Comparison of ENCODE assay signal across 9 cellular contexts in the genomic region with DNA sequence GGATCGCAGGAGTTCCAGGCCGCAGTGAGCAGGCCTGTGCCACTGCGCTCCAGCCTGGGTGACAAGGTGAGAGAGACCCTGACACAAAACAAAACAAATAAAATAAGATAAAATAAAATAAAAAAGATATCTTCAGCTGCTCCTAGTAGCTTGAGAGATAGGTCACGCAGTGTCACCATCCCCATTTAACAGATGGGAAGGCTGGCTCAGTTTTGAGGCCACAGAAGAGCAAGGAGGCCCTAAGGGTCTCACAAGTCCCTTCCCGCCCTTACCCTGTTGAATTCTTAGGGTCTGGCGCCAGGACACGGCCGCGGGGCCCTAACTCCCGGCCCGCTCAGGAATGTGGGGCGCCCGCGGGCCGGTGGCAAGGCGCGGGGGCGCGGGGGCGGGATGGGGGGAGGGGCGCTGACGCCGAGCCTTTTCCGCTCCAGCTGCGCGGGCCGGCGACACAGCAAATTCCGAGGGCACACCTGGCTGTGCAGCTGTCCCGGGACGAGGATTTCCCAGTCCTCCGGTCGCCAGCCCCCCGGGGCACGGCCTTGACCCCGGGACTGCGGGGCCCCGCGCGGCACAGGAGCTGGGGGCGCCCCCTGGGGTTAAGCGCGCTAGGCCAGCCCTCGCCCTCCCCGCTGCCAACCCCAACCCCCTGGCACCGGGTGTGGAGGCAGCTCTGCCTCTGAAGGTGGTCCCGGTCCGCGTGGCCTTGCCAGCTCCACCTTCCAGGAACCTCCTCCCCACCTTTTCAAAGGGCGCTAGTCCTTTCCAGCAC. TPM values are rescaled to one million over a fixed set of nuclear protein-coding genes. Genes with fewer than 3 reads are reported as not detected.
DNase-seq lines count a peak whose midpoint lies in the region; ATAC-seq and TF ChIP-seq lines count a peak whose summit lies in the region.
"Had no signal": no experiment of that assay in that cellular context is flagged by ENCODE, and none has a peak within 500 bp of the region (broad histone marks: within the 10 kb centered on the region; RNA-seq: fewer than 3 reads in every experiment).

No MANE protein-coding gene starts in this region.

- H3K79me2 ChIP-seq in SK-N-SH (ENCODE audit: insufficient read depth), result no peaks in the 10 kb centered on the region

- no peaks in the 10 kb centered on the region for H3K27me3 ChIP-seq in SK-N-SH (ENCODE audit: insufficient read depth)
- peaks cover 20% of the 10 kb centered on the region for H3K27me3 ChIP-seq in adipocyte (replicated peaks; ENCODE audit: control insufficient read depth, insufficient read depth, low read length)
- peaks cover 22% of the 10 kb centered on the region for H3K27me3 ChIP-seq in suprapubic skin

- CTCF ChIA-PET in SK-N-SH (lab: Yijun Ruan, JAX), result interaction anchor here (2.6 kb wide), 1 partner anchor 15 kb away, joined by 17 read pairs; a partner anchor contains a TSS

- POLR2A ChIA-PET in SK-N-SH (lab: Yijun Ruan, JAX), result no interaction called here

- H3K9me3 ChIP-seq in SK-N-SH (no peaks in the 10 kb centered on the region), adipocyte (ENCODE audit: control insufficient read depth, low read length) (no peaks in the 10 kb centered on the region), suprapubic skin (no peaks in the 10 kb centered on the region)

- H2AFZ ChIP-seq in SK-N-SH (ENCODE audit: low read depth), result no peak overlapping the region

- TF ChIP-seq CTCF in SK-N-SH (IDR thresholded peaks at IDR 0.05) (no peak), suprapubic skin (IDR thresholded peaks at IDR 0.05) (no peak)

- H3F3A ChIP-seq in SK-N-SH (replicated peaks; ENCODE audit: insufficient read depth), result no peaks in the 10 kb centered on the region

- no peaks in the 10 kb centered on the region for H3K9me2 ChIP-seq in SK-N-SH

- DNase-seq in SK-N-SH (peak; percentile 52), adipocyte (ENCODE audit: low read depth) (no peak), left colon (peak in 1 of 2 donors; percentile 23), suprapubic skin (ENCODE audit: low spot score in 2 of 2) (no peak), C1 segment of cervical spinal cord (lab: John Stamatoyannopoulos, UW) (no peak)

- intact Hi-C loops in left colon (cut with DNase I, micrococcal nuclease), result no loop called here

- H3K36me3 ChIP-seq in SK-N-SH (replicated peaks in 1 of 2; ENCODE audit: control insufficient read depth in 1 of 2, insufficient read depth in 2 of 2, low read length in 1 of 2), result no peaks in the 10 kb centered on the region
- no peaks in the 10 kb centered on the region for H3K36me3 ChIP-seq in adipocyte (ENCODE audit: control insufficient read depth, insufficient read depth, low read length, severe bottlenecking)
- H3K36me3 ChIP-seq in suprapubic skin, result no peaks in the 10 kb centered on the region

- no peak for TF ChIP-seq POLR2A in suprapubic skin (IDR thresholded peaks at IDR 0.05)

- WGBS in SK-N-SH (ENCODE audit: low lambda C conversion rate), result 48% methylated on average over 38 of the region's 50 CpGs
- WGBS in suprapubic skin, result 29% methylated on average over 16 of the region's 50 CpGs

- no peaks in the 10 kb centered on the region for H4K20me1 ChIP-seq in SK-N-SH (ENCODE audit: insufficient read depth)

- TF ChIP-seq EP300 in SK-N-SH (IDR thresholded peaks at IDR 0.05; ENCODE audit: borderline replicate concordance in 1 of 2, low read depth in 1 of 2, low read length in 1 of 2) (no peak), suprapubic skin (IDR thresholded peaks at IDR 0.05) (no peak)

- no peaks in the 10 kb centered on the region for H3K4me1 ChIP-seq in SK-N-SH (ENCODE audit: control insufficient read depth in 1 of 2, insufficient read depth in 2 of 2, low read depth in 1 of 2, low read length in 1 of 2)
- H3K4me1 ChIP-seq in adipocyte (ENCODE audit: control insufficient read depth, insufficient read depth, low read length), result no peaks in the 10 kb centered on the region
- peaks cover 6% of the 10 kb centered on the region for H3K4me1 ChIP-seq in suprapubic skin

- H3K27ac ChIP-seq in SK-N-SH (ENCODE audit: low read depth in 2 of 2, low read length in 1 of 2), result no peak overlapping the region
- no peak overlapping the region for H3K27ac ChIP-seq in suprapubic skin

- H3K4me3 ChIP-seq in SK-N-SH (ENCODE audit: low read depth in 2 of 2, low read length in 1 of 2) (no peak overlapping the region), adipocyte (ENCODE audit: low read length) (peak overlapping the region; percentile 37), suprapubic skin (peak overlapping the region; percentile 33)

- H3K9ac ChIP-seq in SK-N-SH (no peak overlapping the region), adipocyte (ENCODE audit: low read length) (no peak overlapping the region)

- no peak overlapping the region for H3K4me2 ChIP-seq in SK-N-SH

- TF ChIP-seq RAD21 in SK-N-SH (IDR thresholded peaks at IDR 0.05; ENCODE audit: low read length), result no peak

- ATAC-seq in SK-N-SH treated with all-trans-retinoic acid at 6 μM for 48 hours (no peak), left colon (peak; percentile 12), HG02973 (IDR thresholded peaks at IDR 0.05; ENCODE audit: unreplicated experiment) (no peak), GM19397 (IDR thresholded peaks at IDR 0.05; ENCODE audit: unreplicated experiment) (no peak)

TF ChIP-seq in SK-N-SH, 30 proteins besides CTCF, POLR2A, EP300 and RAD21 (continues in another document):
- TF ChIP-seq CHD2 (IDR thresholded peaks at IDR 0.05; ENCODE audit: low read length, partially characterized antibody), result no peak
- no peak for TF ChIP-seq RCOR1 (IDR thresholded peaks at IDR 0.05; ENCODE audit: low read length)
- TF ChIP-seq, protein P1, sequence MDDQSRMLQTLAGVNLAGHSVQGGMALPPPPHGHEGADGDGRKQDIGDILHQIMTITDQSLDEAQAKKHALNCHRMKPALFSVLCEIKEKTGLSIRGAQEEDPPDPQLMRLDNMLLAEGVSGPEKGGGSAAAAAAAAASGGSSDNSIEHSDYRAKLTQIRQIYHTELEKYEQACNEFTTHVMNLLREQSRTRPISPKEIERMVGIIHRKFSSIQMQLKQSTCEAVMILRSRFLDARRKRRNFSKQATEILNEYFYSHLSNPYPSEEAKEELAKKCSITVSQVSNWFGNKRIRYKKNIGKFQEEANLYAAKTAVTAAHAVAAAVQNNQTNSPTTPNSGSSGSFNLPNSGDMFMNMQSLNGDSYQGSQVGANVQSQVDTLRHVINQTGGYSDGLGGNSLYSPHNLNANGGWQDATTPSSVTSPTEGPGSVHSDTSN (IDR thresholded peaks at IDR 0.05), result no peak
- TF ChIP-seq ELF1 (IDR thresholded peaks at IDR 0.05), result no peak

TF ChIP-seq in SK-N-SH treated with all-trans-retinoic acid at 6 μM for 48 hours, 23 proteins besides CTCF, POLR2A, EP300 and RAD21 (continues in another document):
- TF ChIP-seq GLIS3 (CRISPR knock-in tag; IDR thresholded peaks at IDR 0.05), result no peak
- no peak for TF ChIP-seq ESRRG (CRISPR knock-in tag; IDR thresholded peaks at IDR 0.05)
- no peak for TF ChIP-seq SNAI2 (CRISPR knock-in tag; IDR thresholded peaks at IDR 0.05)
- TF ChIP-seq, protein P2, sequence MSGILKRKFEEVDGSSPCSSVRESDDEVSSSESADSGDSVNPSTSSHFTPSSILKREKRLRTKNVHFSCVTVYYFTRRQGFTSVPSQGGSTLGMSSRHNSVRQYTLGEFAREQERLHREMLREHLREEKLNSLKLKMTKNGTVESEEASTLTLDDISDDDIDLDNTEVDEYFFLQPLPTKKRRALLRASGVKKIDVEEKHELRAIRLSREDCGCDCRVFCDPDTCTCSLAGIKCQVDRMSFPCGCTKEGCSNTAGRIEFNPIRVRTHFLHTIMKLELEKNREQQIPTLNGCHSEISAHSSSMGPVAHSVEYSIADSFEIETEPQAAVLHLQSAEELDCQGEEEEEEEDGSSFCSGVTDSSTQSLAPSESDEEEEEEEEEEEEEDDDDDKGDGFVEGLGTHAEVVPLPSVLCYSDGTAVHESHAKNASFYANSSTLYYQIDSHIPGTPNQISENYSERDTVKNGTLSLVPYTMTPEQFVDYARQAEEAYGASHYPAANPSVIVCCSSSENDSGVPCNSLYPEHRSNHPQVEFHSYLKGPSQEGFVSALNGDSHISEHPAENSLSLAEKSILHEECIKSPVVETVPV (CRISPR knock-in tag; IDR thresholded peaks at IDR 0.05), result no peak
- TF ChIP-seq, protein P3, sequence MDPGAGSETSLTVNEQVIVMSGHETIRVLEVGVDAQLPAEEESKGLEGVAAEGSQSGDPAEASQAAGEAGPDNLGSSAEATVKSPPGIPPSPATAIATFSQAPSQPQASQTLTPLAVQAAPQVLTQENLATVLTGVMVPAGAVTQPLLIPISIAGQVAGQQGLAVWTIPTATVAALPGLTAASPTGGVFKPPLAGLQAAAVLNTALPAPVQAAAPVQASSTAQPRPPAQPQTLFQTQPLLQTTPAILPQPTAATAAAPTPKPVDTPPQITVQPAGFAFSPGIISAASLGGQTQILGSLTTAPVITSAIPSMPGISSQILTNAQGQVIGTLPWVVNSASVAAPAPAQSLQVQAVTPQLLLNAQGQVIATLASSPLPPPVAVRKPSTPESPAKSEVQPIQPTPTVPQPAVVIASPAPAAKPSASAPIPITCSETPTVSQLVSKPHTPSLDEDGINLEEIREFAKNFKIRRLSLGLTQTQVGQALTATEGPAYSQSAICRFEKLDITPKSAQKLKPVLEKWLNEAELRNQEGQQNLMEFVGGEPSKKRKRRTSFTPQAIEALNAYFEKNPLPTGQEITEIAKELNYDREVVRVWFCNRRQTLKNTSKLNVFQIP (CRISPR knock-in tag; IDR thresholded peaks at IDR 0.05; ENCODE audit: borderline replicate concordance, low read depth), result no peak
- no peak for TF ChIP-seq BACH2 (CRISPR knock-in tag; IDR thresholded peaks at IDR 0.05; ENCODE audit: borderline replicate concordance)
- TF ChIP-seq ZFP30 (CRISPR knock-in tag; IDR thresholded peaks at IDR 0.05), result no peak
- TF ChIP-seq TOX (CRISPR knock-in tag; IDR thresholded peaks at IDR 0.05; ENCODE audit: borderline replicate concordance), result no peak

RNA-seq across cellular contexts. Expression of a gene that starts 10.3 kb away (rescaled TPM):
- polyA plus RNA-seq in SK-N-SH (2012; rRNA removed), result not detected in 2 replicates
- not detected in 2 replicates for polyA plus RNA-seq in SK-N-SH (2012; cell fraction: cytosol; rRNA removed)
- polyA plus RNA-seq in SK-N-SH (2012; cell fraction: nucleus; rRNA removed), result not detected in 2 replicates
- not detected for total RNA-seq in left colon
- not detected for total RNA-seq in suprapubic skin
- total RNA-seq: A172 had no signal

RNA-seq across cellular contexts. Expression of a gene that starts 15.6 kb away (rescaled TPM):
- 2.8 and 3.6 TPM in 2 replicates for polyA plus RNA-seq in SK-N-SH (2012; rRNA removed)
- 3.4 and 3.8 TPM in 2 replicates for polyA plus RNA-seq in SK-N-SH (2012; cell fraction: cytosol; rRNA removed)
- polyA plus RNA-seq in SK-N-SH (2012; cell fraction: nucleus; rRNA removed), result 2.6 and 4.4 TPM in 2 replicates
- total RNA-seq in left colon (10 to 100 TPM in 1 of 2 donors, 1 to 10 TPM in 1; 9.5 to 10.2 TPM), suprapubic skin (10 to 100 TPM; 10.4 to 15.9 (median 13.2) TPM)

RNA-seq across cellular contexts. Expression of a gene that starts 28.9 kb away (rescaled TPM):
- not detected in 2 replicates for polyA plus RNA-seq in SK-N-SH (2012; rRNA removed)
- polyA plus RNA-seq in SK-N-SH (2012; cell fraction: cytosol; rRNA removed), result not detected in 2 replicates
- not detected in 2 replicates for polyA plus RNA-seq in SK-N-SH (2012; cell fraction: nucleus; rRNA removed)
- total RNA-seq in left colon (100 to 1,000 TPM; 301 to 321 TPM), suprapubic skin (not detected)
- total RNA-seq: A172 had no signal

Comparison
In these comparisons a context has a peak if more than half of its experiments do, and no peak if none do; other contexts are left out.
1. H3K4me3 ChIP-seq: peak in adipocyte (single experiment) and suprapubic skin (single experiment); none in SK-N-SH (0 of 2).
2. RNA of a gene that starts 28.9 kb away (total RNA-seq): 301 to 321 TPM in left colon; not detected in suprapubic skin; every median in the first group is over 100 times any median in the second.